Comparison of ENCODE assay signal across 1 cellular context in the genomic region with DNA sequence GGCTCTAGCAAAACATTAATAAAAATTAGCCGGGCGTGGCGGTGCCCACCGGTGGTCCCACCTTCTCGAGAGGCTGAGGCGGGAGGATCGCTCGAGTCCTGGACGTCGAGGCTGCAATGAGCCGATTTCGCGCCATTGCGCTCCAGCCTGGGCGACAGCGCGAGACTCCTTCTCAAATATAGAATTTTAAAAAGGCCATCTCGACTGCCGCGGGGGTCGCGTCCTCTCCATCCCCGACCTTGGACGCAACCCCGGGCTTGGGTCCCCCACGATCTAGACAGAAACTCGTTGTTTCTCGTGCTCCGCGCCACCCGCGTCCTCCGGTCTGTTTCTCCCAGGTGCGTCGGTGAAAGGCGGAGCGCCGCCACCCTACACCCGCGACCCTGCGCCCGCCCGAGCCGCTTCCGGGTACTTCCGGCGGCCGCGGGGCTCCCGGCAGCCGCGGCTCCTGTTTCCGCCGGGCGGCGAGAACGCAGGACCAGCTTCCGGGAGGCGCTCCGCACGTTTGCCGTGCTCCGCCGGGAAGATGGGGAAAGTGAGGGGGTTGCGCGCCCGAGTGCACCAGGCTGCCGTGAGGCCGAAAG.
A peak's percentile ranks its signal among the peaks of the same experiment; 100 is the strongest.
TF ChIP-seq lines count a peak whose summit lies in the region.

A gene with protein sequence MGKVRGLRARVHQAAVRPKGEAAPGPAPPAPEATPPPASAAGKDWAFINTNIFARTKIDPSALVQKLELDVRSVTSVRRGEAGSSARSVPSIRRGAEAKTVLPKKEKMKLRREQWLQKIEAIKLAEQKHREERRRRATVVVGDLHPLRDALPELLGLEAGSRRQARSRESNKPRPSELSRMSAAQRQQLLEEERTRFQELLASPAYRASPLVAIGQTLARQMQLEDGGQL (plus strand): TSS at position 498 of the 584 bp plus-strand sequence. CDS start 29 bp downstream, at position 527.

TF ChIP-seq in HEK293, 187 proteins besides CTCF, POLR2A, EP300 and RAD21 (continued from another document and continues in another):
- TF ChIP-seq, protein P1, sequence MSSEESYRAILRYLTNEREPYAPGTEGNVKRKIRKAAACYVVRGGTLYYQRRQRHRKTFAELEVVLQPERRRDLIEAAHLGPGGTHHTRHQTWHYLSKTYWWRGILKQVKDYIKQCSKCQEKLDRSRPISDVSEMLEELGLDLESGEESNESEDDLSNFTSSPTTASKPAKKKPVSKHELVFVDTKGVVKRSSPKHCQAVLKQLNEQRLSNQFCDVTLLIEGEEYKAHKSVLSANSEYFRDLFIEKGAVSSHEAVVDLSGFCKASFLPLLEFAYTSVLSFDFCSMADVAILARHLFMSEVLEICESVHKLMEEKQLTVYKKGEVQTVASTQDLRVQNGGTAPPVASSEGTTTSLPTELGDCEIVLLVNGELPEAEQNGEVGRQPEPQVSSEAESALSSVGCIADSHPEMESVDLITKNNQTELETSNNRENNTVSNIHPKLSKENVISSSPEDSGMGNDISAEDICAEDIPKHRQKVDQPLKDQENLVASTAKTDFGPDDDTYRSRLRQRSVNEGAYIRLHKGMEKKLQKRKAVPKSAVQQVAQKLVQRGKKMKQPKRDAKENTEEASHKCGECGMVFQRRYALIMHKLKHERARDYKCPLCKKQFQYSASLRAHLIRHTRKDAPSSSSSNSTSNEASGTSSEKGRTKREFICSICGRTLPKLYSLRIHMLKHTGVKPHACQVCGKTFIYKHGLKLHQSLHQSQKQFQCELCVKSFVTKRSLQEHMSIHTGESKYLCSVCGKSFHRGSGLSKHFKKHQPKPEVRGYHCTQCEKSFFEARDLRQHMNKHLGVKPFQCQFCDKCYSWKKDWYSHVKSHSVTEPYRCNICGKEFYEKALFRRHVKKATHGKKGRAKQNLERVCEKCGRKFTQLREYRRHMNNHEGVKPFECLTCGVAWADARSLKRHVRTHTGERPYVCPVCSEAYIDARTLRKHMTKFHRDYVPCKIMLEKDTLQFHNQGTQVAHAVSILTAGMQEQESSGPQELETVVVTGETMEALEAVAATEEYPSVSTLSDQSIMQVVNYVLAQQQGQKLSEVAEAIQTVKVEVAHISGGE (tag by site-specific recombination; conservative IDR thresholded peaks at IDR 0.05; ENCODE audit: low read depth) = peak; percentile 100
- TF ChIP-seq ZNF785 (tag by site-specific recombination; IDR thresholded peaks at IDR 0.05) = peak; percentile 48
- peak; percentile 52; the same call in 1 of the 2 replicates for TF ChIP-seq PRDM1 (tag by site-specific recombination; IDR thresholded peaks at IDR 0.05)
- TF ChIP-seq ZNF211 (tag by site-specific recombination; IDR thresholded peaks at IDR 0.05; ENCODE audit: low read depth) = no peak
- no peak for TF ChIP-seq TRIM28 (IDR thresholded peaks at IDR 0.05; ENCODE audit: borderline replicate concordance, low read length)
- no peak for TF ChIP-seq ZNF529 (tag by site-specific recombination; IDR thresholded peaks at IDR 0.05; ENCODE audit: insufficient replicate concordance)
- TF ChIP-seq ZNF335 (tag by site-specific recombination; conservative IDR thresholded peaks at IDR 0.05) = peak; percentile 88
- TF ChIP-seq, protein P2, sequence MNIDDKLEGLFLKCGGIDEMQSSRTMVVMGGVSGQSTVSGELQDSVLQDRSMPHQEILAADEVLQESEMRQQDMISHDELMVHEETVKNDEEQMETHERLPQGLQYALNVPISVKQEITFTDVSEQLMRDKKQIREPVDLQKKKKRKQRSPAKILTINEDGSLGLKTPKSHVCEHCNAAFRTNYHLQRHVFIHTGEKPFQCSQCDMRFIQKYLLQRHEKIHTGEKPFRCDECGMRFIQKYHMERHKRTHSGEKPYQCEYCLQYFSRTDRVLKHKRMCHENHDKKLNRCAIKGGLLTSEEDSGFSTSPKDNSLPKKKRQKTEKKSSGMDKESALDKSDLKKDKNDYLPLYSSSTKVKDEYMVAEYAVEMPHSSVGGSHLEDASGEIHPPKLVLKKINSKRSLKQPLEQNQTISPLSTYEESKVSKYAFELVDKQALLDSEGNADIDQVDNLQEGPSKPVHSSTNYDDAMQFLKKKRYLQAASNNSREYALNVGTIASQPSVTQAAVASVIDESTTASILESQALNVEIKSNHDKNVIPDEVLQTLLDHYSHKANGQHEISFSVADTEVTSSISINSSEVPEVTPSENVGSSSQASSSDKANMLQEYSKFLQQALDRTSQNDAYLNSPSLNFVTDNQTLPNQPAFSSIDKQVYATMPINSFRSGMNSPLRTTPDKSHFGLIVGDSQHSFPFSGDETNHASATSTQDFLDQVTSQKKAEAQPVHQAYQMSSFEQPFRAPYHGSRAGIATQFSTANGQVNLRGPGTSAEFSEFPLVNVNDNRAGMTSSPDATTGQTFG (tag by site-specific recombination; IDR thresholded peaks at IDR 0.05; ENCODE audit: borderline replicate concordance) = no peak
- TF ChIP-seq SP2 (tag by site-specific recombination; IDR thresholded peaks at IDR 0.05) = peak; percentile 73
- TF ChIP-seq, protein P3, sequence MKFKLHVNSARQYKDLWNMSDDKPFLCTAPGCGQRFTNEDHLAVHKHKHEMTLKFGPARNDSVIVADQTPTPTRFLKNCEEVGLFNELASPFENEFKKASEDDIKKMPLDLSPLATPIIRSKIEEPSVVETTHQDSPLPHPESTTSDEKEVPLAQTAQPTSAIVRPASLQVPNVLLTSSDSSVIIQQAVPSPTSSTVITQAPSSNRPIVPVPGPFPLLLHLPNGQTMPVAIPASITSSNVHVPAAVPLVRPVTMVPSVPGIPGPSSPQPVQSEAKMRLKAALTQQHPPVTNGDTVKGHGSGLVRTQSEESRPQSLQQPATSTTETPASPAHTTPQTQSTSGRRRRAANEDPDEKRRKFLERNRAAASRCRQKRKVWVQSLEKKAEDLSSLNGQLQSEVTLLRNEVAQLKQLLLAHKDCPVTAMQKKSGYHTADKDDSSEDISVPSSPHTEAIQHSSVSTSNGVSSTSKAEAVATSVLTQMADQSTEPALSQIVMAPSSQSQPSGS (tag by site-specific recombination; IDR thresholded peaks at IDR 0.05; ENCODE audit: low read depth) = no peak
- TF ChIP-seq ZNF274 (IDR thresholded peaks at IDR 0.05; ENCODE audit: low read length) = no peak
- TF ChIP-seq ZNF274 (tag by site-specific recombination; IDR thresholded peaks at IDR 0.05; ENCODE audit: borderline replicate concordance) = no peak
- 0 out of 2 replicates have a peak, but pooled peaks have one; percentile 7 for TF ChIP-seq ZNF341 (tag by site-specific recombination; IDR thresholded peaks at IDR 0.05; ENCODE audit: low read depth)
- TF ChIP-seq, protein P4, sequence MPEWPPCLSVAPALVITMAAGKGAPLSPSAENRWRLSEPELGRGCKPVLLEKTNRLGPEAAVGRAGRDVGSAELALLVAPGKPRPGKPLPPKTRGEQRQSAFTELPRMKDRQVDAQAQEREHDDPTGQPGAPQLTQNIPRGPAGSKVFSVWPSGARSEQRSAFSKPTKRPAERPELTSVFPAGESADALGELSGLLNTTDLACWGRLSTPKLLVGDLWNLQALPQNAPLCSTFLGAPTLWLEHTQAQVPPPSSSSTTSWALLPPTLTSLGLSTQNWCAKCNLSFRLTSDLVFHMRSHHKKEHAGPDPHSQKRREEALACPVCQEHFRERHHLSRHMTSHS (tag by site-specific recombination; IDR thresholded peaks at IDR 0.05) = no peak
- peak; percentile 52 for TF ChIP-seq ZNF600 (tag by site-specific recombination; IDR thresholded peaks at IDR 0.05)
- peak; percentile 95 for TF ChIP-seq GLI4 (tag by site-specific recombination; IDR thresholded peaks at IDR 0.05)
- TF ChIP-seq, protein P5, sequence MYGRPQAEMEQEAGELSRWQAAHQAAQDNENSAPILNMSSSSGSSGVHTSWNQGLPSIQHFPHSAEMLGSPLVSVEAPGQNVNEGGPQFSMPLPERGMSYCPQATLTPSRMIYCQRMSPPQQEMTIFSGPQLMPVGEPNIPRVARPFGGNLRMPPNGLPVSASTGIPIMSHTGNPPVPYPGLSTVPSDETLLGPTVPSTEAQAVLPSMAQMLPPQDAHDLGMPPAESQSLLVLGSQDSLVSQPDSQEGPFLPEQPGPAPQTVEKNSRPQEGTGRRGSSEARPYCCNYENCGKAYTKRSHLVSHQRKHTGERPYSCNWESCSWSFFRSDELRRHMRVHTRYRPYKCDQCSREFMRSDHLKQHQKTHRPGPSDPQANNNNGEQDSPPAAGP (tag by site-specific recombination; IDR thresholded peaks at IDR 0.05) = peak; percentile 98
- TF ChIP-seq ZNF626 (tag by site-specific recombination; IDR thresholded peaks at IDR 0.05) = no peak
- TF ChIP-seq, protein P6, sequence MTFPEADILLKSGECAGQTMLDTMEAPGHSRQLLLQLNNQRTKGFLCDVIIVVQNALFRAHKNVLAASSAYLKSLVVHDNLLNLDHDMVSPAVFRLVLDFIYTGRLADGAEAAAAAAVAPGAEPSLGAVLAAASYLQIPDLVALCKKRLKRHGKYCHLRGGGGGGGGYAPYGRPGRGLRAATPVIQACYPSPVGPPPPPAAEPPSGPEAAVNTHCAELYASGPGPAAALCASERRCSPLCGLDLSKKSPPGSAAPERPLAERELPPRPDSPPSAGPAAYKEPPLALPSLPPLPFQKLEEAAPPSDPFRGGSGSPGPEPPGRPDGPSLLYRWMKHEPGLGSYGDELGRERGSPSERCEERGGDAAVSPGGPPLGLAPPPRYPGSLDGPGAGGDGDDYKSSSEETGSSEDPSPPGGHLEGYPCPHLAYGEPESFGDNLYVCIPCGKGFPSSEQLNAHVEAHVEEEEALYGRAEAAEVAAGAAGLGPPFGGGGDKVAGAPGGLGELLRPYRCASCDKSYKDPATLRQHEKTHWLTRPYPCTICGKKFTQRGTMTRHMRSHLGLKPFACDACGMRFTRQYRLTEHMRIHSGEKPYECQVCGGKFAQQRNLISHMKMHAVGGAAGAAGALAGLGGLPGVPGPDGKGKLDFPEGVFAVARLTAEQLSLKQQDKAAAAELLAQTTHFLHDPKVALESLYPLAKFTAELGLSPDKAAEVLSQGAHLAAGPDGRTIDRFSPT (tag by site-specific recombination; IDR thresholded peaks at IDR 0.05) = no peak
- peak; percentile 71; the same call in 1 of the 2 replicates for TF ChIP-seq ZNF114 (tag by site-specific recombination; IDR thresholded peaks at IDR 0.05)
- TF ChIP-seq, protein P7, sequence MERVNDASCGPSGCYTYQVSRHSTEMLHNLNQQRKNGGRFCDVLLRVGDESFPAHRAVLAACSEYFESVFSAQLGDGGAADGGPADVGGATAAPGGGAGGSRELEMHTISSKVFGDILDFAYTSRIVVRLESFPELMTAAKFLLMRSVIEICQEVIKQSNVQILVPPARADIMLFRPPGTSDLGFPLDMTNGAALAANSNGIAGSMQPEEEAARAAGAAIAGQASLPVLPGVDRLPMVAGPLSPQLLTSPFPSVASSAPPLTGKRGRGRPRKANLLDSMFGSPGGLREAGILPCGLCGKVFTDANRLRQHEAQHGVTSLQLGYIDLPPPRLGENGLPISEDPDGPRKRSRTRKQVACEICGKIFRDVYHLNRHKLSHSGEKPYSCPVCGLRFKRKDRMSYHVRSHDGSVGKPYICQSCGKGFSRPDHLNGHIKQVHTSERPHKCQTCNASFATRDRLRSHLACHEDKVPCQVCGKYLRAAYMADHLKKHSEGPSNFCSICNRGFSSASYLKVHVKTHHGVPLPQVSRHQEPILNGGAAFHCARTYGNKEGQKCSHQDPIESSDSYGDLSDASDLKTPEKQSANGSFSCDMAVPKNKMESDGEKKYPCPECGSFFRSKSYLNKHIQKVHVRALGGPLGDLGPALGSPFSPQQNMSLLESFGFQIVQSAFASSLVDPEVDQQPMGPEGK (tag by site-specific recombination; IDR thresholded peaks at IDR 0.05) = peak; percentile 87
- TF ChIP-seq, protein P8, sequence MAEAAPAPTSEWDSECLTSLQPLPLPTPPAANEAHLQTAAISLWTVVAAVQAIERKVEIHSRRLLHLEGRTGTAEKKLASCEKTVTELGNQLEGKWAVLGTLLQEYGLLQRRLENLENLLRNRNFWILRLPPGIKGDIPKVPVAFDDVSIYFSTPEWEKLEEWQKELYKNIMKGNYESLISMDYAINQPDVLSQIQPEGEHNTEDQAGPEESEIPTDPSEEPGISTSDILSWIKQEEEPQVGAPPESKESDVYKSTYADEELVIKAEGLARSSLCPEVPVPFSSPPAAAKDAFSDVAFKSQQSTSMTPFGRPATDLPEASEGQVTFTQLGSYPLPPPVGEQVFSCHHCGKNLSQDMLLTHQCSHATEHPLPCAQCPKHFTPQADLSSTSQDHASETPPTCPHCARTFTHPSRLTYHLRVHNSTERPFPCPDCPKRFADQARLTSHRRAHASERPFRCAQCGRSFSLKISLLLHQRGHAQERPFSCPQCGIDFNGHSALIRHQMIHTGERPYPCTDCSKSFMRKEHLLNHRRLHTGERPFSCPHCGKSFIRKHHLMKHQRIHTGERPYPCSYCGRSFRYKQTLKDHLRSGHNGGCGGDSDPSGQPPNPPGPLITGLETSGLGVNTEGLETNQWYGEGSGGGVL (tag by site-specific recombination; IDR thresholded peaks at IDR 0.05) = no peak
- TF ChIP-seq ZNF19 (tag by site-specific recombination; IDR thresholded peaks at IDR 0.05; ENCODE audit: low read depth) = no peak
- no peak for TF ChIP-seq ZNF292 (tag by site-specific recombination; IDR thresholded peaks at IDR 0.05; ENCODE audit: borderline replicate concordance, low read depth)
- 0 out of 2 replicates have a peak, but pooled peaks have one; percentile 16 for TF ChIP-seq ZNF23 (tag by site-specific recombination; IDR thresholded peaks at IDR 0.05; ENCODE audit: borderline replicate concordance)
- TF ChIP-seq ZSCAN30 (tag by site-specific recombination; IDR thresholded peaks at IDR 0.05) = peak; percentile 99
- peak; percentile 91 for TF ChIP-seq OSR2 (tag by site-specific recombination; IDR thresholded peaks at IDR 0.05)
- TF ChIP-seq, protein P9, sequence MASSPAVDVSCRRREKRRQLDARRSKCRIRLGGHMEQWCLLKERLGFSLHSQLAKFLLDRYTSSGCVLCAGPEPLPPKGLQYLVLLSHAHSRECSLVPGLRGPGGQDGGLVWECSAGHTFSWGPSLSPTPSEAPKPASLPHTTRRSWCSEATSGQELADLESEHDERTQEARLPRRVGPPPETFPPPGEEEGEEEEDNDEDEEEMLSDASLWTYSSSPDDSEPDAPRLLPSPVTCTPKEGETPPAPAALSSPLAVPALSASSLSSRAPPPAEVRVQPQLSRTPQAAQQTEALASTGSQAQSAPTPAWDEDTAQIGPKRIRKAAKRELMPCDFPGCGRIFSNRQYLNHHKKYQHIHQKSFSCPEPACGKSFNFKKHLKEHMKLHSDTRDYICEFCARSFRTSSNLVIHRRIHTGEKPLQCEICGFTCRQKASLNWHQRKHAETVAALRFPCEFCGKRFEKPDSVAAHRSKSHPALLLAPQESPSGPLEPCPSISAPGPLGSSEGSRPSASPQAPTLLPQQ (tag by site-specific recombination; IDR thresholded peaks at IDR 0.05) = peak; percentile 94
- TF ChIP-seq ZNF660 (tag by site-specific recombination; IDR thresholded peaks at IDR 0.05) = peak; percentile 99
- TF ChIP-seq ZNF585B (tag by site-specific recombination; IDR thresholded peaks at IDR 0.05) = no peak; the same call in 1 of the 2 replicates
- TF ChIP-seq, protein P10, sequence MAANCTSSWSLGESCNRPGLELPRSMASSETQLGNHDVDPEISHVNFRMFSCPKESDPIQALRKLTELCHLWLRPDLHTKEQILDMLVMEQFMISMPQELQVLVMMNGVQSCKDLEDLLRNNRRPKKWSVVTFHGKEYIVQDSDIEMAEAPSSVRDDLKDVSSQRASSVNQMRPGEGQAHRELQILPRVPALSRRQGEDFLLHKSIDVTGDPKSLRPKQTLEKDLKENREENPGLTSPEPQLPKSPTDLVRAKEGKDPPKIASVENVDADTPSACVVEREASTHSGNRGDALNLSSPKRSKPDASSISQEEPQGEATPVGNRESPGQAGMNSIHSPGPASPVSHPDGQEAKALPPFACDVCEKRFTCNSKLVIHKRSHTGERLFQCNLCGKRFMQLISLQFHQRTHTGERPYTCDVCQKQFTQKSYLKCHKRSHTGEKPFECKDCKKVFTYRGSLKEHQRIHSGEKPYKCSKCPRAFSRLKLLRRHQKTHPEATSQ (tag by site-specific recombination; IDR thresholded peaks at IDR 0.05) = peak; percentile 99
